In genomic region chr1:53890522-53890941, GRCh38 we compare ENCODE assay signal across 9 cellular contexts.
DNase-seq lines count a peak whose midpoint lies in the region; ATAC-seq, FAIRE-seq and TF ChIP-seq lines count a peak whose summit lies in the region.
"Had no signal": no experiment of that assay in that cellular context is flagged by ENCODE, and none has a peak within 500 bp of the region (broad histone marks: within the 10 kb centered on the region; RNA-seq: fewer than 3 reads in every experiment).

No MANE protein-coding gene starts in this region.

- peaks cover 48% of the 10 kb centered on the region for H3K4me1 Mint-ChIP-seq in stimulated activated naive CD8-positive, alpha-beta T cell treated with anti-CD3 and anti-CD28 coated beads, Interleukin-15, Interleukin-2, amounts not matched to agents 100 ng/mL and 50 ng/mL, for 24 hours (ENCODE audit: low read depth)
- H3K4me1 Mint-ChIP-seq in activated naive CD8-positive, alpha-beta T cell (ENCODE audit: low read depth): peaks cover 41% of the 10 kb centered on the region

- H3K9me3 ChIP-seq in muscle layer of colon (ENCODE audit: low read length): no peaks in the 10 kb centered on the region

- H3K27me3 Mint-ChIP-seq in stimulated activated naive CD8-positive, alpha-beta T cell treated with anti-CD3 and anti-CD28 coated beads, Interleukin-15, Interleukin-2, amounts not matched to agents 100 ng/mL and 50 ng/mL, for 24 hours: peaks cover 6% of the 10 kb centered on the region
- H3K27me3 Mint-ChIP-seq in activated naive CD8-positive, alpha-beta T cell: peaks cover 7% of the 10 kb centered on the region

- no peak for FAIRE-seq in H54 (lab: Jason Lieb, UNC)
- FAIRE-seq: islet of Langerhans had no signal

- peak overlapping the region; percentile 71 for H3K27ac ChIP-seq in muscle layer of colon (ENCODE audit: low read depth, low read length)

- no peak for TF ChIP-seq POLR2A in H54 (IDR thresholded peaks at IDR 0.05; ENCODE audit: low read depth, low read length)

- H3K4me1 ChIP-seq in muscle layer of colon (ENCODE audit: insufficient read depth, low read length): peaks cover 16% of the 10 kb centered on the region

- peak overlapping the region in 1 of 2 donors; percentile 100 for H3K4me3 ChIP-seq in muscle layer of colon (ENCODE audit: low read depth in 1 of 2, low read length in 2 of 2)

- ATAC-seq in stimulated activated naive CD8-positive, alpha-beta T cell treated with anti-CD3 and anti-CD28 coated beads, Interleukin-15, Interleukin-2, amounts not matched to agents 100 U/mL and 50 U/mL, for 24 hours: no peak

- peak overlapping the region; percentile 98 for H3K27ac Mint-ChIP-seq in stimulated activated naive CD8-positive, alpha-beta T cell treated with anti-CD3 and anti-CD28 coated beads, Interleukin-15, Interleukin-2, amounts not matched to agents 100 ng/mL and 50 ng/mL, for 24 hours
- peak overlapping the region; percentile 99 for H3K27ac Mint-ChIP-seq in activated naive CD8-positive, alpha-beta T cell

- peaks cover 4% of the 10 kb centered on the region for H3K36me3 ChIP-seq in muscle layer of colon (ENCODE audit: insufficient read depth, low read length)

- peak overlapping the region; percentile 90 for H3K9ac ChIP-seq in muscle layer of colon (ENCODE audit: low read length)

- peak overlapping the region; percentile 98 for H3K4me3 Mint-ChIP-seq in stimulated activated naive CD8-positive, alpha-beta T cell treated with anti-CD3 and anti-CD28 coated beads, Interleukin-15, Interleukin-2, amounts not matched to agents 100 ng/mL and 50 ng/mL, for 24 hours
- H3K4me3 Mint-ChIP-seq in activated naive CD8-positive, alpha-beta T cell: peak overlapping the region; percentile 96

- peaks cover 7% of the 10 kb centered on the region for H3K36me3 Mint-ChIP-seq in stimulated activated naive CD8-positive, alpha-beta T cell treated with anti-CD3 and anti-CD28 coated beads, Interleukin-15, Interleukin-2, amounts not matched to agents 100 ng/mL and 50 ng/mL, for 24 hours (ENCODE audit: low read depth)
- peaks cover 5% of the 10 kb centered on the region for H3K36me3 Mint-ChIP-seq in activated naive CD8-positive, alpha-beta T cell

- DNase-seq in stimulated activated naive CD8-positive, alpha-beta T cell treated with anti-CD3 and anti-CD28 coated beads, Interleukin-15, Interleukin-2, amounts not matched to agents 100 U/mL and 50 U/mL, for 24 hours: no peak
- no peak for DNase-seq in NCI-H1105 (lab: John Stamatoyannopoulos, UW)
- DNase-seq in NCI-H1048 (lab: John Stamatoyannopoulos, UW): no peak
- DNase-seq in H54 (ENCODE audit: insufficient read length, low spot score): no peak
- DNase-seq in GDM1 (lab: John Stamatoyannopoulos, UW): no peak

- H3K27me3 ChIP-seq in muscle layer of colon (ENCODE audit: control insufficient read depth in 1 of 2, insufficient read depth in 2 of 2, low read length in 2 of 2): no peaks in the 10 kb centered on the region

- H3K9me3 Mint-ChIP-seq in stimulated activated naive CD8-positive, alpha-beta T cell treated with anti-CD3 and anti-CD28 coated beads, Interleukin-15, Interleukin-2, amounts not matched to agents 100 ng/mL and 50 ng/mL, for 24 hours: no peaks in the 10 kb centered on the region
- H3K9me3 Mint-ChIP-seq in activated naive CD8-positive, alpha-beta T cell (ENCODE audit: low read depth): no peaks in the 10 kb centered on the region
